In the genomic region with DNA sequence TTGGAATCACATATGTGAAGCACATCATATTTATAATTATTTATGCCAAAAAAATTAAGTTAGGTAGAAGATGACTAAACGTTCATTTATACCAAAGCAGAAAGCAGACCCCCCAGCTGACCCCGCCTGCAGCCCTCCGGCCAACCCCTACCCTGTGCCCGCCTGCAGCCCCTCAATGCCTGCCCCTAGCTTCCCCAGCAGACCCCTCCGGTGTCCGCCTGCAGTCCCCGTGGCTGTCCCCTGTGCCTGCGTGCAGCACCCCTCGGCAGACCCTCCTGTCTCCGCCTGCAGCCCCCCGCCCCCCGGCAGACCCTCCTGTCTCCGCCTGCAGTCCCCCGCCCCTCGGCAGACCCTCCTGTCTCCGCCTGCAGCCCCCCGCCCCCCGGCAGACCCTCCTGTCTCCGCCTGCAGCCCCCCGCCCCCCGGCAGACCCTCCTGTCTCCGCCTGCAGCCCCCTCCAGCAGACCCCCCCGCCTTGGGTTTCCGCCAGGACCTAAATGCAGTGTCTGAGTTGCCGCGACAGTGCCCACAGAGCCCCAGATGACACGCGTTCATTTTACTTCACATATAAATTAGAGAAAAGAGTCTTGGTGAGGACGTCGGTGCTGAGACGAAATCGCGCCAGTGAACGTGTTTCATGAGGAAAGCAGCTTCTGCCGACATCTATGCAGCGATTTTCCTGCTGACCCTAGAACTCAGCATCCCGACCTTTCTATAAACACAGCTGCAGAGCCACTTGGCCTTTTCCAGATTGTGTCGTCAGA, we compare ENCODE assay signal across 28 cellular contexts.
A peak's percentile ranks its signal among the peaks of the same experiment; 100 is the strongest.
DNase-seq lines count a peak whose midpoint lies in the region; ATAC-seq and TF ChIP-seq lines count a peak whose summit lies in the region.
"Had no signal": no experiment of that assay in that cellular context is flagged by ENCODE, and none has a peak within 500 bp of the region (broad histone marks: within the 10 kb centered on the region; RNA-seq: fewer than 3 reads in every experiment).

No MANE protein-coding gene starts in this region.

- peaks cover 12% of the 10 kb centered on the region for H3K36me3 Mint-ChIP-seq in activated naive CD8-positive, alpha-beta T cell treated with anti-CD3 and anti-CD28 coated beads, Interleukin-2, amount 10 ng/mL, durations not matched to agents 7 days and 5 days
- peaks cover 23% of the 10 kb centered on the region for H3K36me3 Mint-ChIP-seq in activated naive CD8-positive, alpha-beta T cell treated with anti-CD3 and anti-CD28 coated beads, Interleukin-2, amount 50 U/mL, for 24 hours (ENCODE audit: low read depth)

- H3K27ac Mint-ChIP-seq in activated naive CD8-positive, alpha-beta T cell treated with anti-CD3 and anti-CD28 coated beads, Interleukin-2, amount 10 ng/mL, durations not matched to agents 7 days and 5 days, result no peak overlapping the region
- H3K27ac Mint-ChIP-seq in activated naive CD8-positive, alpha-beta T cell treated with anti-CD3 and anti-CD28 coated beads, Interleukin-2, amount 50 U/mL, for 24 hours, result no peak overlapping the region
- H3K27ac Mint-ChIP-seq: activated CD4-positive, alpha-beta memory T cell treated with anti-CD3 and anti-CD28 coated beads, Interleukin-2, amount 10 ng/mL, durations not matched to agents 7 days and 5 days; activated naive CD4-positive, alpha-beta T cell treated with anti-CD3 and anti-CD28 coated beads, Interleukin-2, amount 50 U/mL, for 24 hours; effector memory CD8-positive, alpha-beta T cell; H9; nephron; stimulated activated memory B cell treated with anti-CD40 and anti-IgM and Interleukin-4, amounts not matched to agents 10 μg/mL and 1 μg/mL and 100 μg/mL, for 72 hours had no signal

- TF ChIP-seq EP300 in transverse colon (IDR thresholded peaks at IDR 0.05; ENCODE audit: low read depth), result no peak

- peaks cover 8% of the 10 kb centered on the region for H3K27me3 ChIP-seq in lower lobe of right lung (ENCODE audit: low read depth)
- H3K27me3 ChIP-seq in transverse colon, result peaks cover 9% of the 10 kb centered on the region
- H3K27me3 ChIP-seq: body of pancreas, testis had no signal

- H3K9me3 ChIP-seq in lower lobe of right lung, result no peaks in the 10 kb centered on the region
- H3K9me3 ChIP-seq in transverse colon, result no peaks in the 10 kb centered on the region
- H3K9me3 ChIP-seq: body of pancreas, esophagus muscularis mucosa, testis had no signal

- intact Hi-C loops in lower lobe of right lung (cut with DNase I), result no loop called here
- intact Hi-C loops in transverse colon (cut with DNase I; ENCODE audit: low total_unique reads), result no loop called here

- TF ChIP-seq POLR2A in transverse colon (IDR thresholded peaks at IDR 0.05), result no peak

- DNase-seq in activated naive CD8-positive, alpha-beta T cell treated with anti-CD3 and anti-CD28 coated beads, Interleukin-2, amount 10 ng/mL, durations not matched to agents 7 days and 5 days, result peak; percentile 10
- DNase-seq in activated naive CD8-positive, alpha-beta T cell treated with anti-CD3 and anti-CD28 coated beads, Interleukin-2, amount 50 U/mL, for 24 hours, result no peak
- DNase-seq in amniotic epithelial cell (ENCODE audit: low read depth) (peak; percentile 7), lower lobe of right lung (peak; percentile 31), transverse colon (peak; percentile 5), cerebellar cortex (ENCODE audit: low spot score) (no peak), NCI-H345 (lab: John Stamatoyannopoulos, UW) (no peak)
- no peak for DNase-seq in stimulated activated CD4-positive, alpha-beta T cell treated with anti-CD3 and anti-CD28 coated beads, Interleukin-2, amount 100 ng/mL, for 48 hours
- DNase-seq: activated CD4-positive, alpha-beta memory T cell treated with anti-CD3 and anti-CD28 coated beads, Interleukin-2, amount 10 ng/mL, durations not matched to agents 7 days and 5 days; activated CD4-positive, CD25-positive, alpha-beta regulatory T cell; CD4-positive, CD25-positive, alpha-beta regulatory T cell; DMS 273 treated with DMSO at 0.1 percent for 48 hours; effector memory CD8-positive, alpha-beta T cell; H9; kidney glomerular epithelial cell; NCI-H1105 treated with DMSO at 0.1 percent for 48 hours; NCI-H2029 treated with DMSO at 0.1 percent for 48 hours; NCI-H510A; stimulated activated CD4-positive, alpha-beta T cell treated with anti-CD3 and anti-CD28 coated beads, Interleukin-1b, Interleukin-23, amount 100 ng/mL, for 48 hours; T-helper 9 cell; testis had no signal

- in situ Hi-C loops in transverse colon (cut with MboI; ENCODE audit: low pct_ligation_motif_present in 1 of 4, low pct_unique_long_range_greater_than_20kb in 1 of 4, low sequenced_read_pairs in 3 of 4), result loop anchor here in 3 of 4 donors (5.0 to 10.0 kb wide), 2 partner anchors 155 to 157 kb away; no protein-coding TSS in a partner anchor

- H3K4me3 ChIP-seq in lower lobe of right lung (no peak overlapping the region), transverse colon (no peak overlapping the region)
- H3K4me3 ChIP-seq: body of pancreas, esophagus muscularis mucosa, skin epidermis, testis had no signal

- no peaks in the 10 kb centered on the region for H3K4me1 Mint-ChIP-seq in activated naive CD8-positive, alpha-beta T cell treated with anti-CD3 and anti-CD28 coated beads, Interleukin-2, amount 10 ng/mL, durations not matched to agents 7 days and 5 days
- peaks cover 5% of the 10 kb centered on the region for H3K4me1 Mint-ChIP-seq in activated naive CD8-positive, alpha-beta T cell treated with anti-CD3 and anti-CD28 coated beads, Interleukin-2, amount 50 U/mL, for 24 hours
- H3K4me1 Mint-ChIP-seq: activated CD4-positive, alpha-beta memory T cell treated with anti-CD3 and anti-CD28 coated beads, Interleukin-2, amount 10 ng/mL, durations not matched to agents 7 days and 5 days had no signal

- ATAC-seq in activated naive CD8-positive, alpha-beta T cell treated with anti-CD3 and anti-CD28 coated beads, Interleukin-2, amount 10 ng/mL, durations not matched to agents 7 days and 5 days (ENCODE audit: low read depth), result no peak
- no peak for ATAC-seq in activated naive CD8-positive, alpha-beta T cell treated with anti-CD3 and anti-CD28 coated beads, Interleukin-2, amount 50 U/mL, for 24 hours
- ATAC-seq in lower lobe of right lung, result no peak
- ATAC-seq: body of pancreas; effector memory CD8-positive, alpha-beta T cell; stimulated activated memory B cell treated with anti-CD40 and anti-IgM and Interleukin-4, amounts not matched to agents 10 μg/mL and 1 μg/mL and 100 μg/mL, for 72 hours had no signal

- POLR2A ChIA-PET in activated naive CD8-positive, alpha-beta T cell treated with anti-CD3 and anti-CD28 coated beads, Interleukin-2, amount 10 ng/mL, durations not matched to agents 7 days and 5 days (lab: Charles Lee), result interaction anchor here (0.5 kb wide), 1 partner anchor 64 kb away, joined by 5 read pairs; no protein-coding TSS in a partner anchor

- TF ChIP-seq CTCF in lower lobe of right lung (IDR thresholded peaks at IDR 0.05) (no peak), transverse colon (IDR thresholded peaks at IDR 0.05) (no peak)

- 71 to 77% methylated on average over 5 to 21 of the region's 38 CpGs for WGBS in transverse colon (ENCODE audit: low coverage in 1 of 2), 2 donors

- H3K4me1 ChIP-seq in lower lobe of right lung, result no peaks in the 10 kb centered on the region
- no peaks in the 10 kb centered on the region for H3K4me1 ChIP-seq in transverse colon
- H3K4me1 ChIP-seq: body of pancreas, testis had no signal

- no peak overlapping the region for H3K4me3 Mint-ChIP-seq in activated naive CD8-positive, alpha-beta T cell treated with anti-CD3 and anti-CD28 coated beads, Interleukin-2, amount 10 ng/mL, durations not matched to agents 7 days and 5 days
- no peak overlapping the region for H3K4me3 Mint-ChIP-seq in activated naive CD8-positive, alpha-beta T cell treated with anti-CD3 and anti-CD28 coated beads, Interleukin-2, amount 50 U/mL, for 24 hours
- H3K4me3 Mint-ChIP-seq: activated CD4-positive, alpha-beta memory T cell treated with anti-CD3 and anti-CD28 coated beads, Interleukin-2, amount 10 ng/mL, durations not matched to agents 7 days and 5 days; activated naive CD4-positive, alpha-beta T cell treated with anti-CD3 and anti-CD28 coated beads, Interleukin-2, amount 50 U/mL, for 24 hours; CD4-positive, CD25-positive, alpha-beta regulatory T cell; effector memory CD8-positive, alpha-beta T cell; H9; nephron; stimulated activated memory B cell treated with anti-CD40 and anti-IgM and Interleukin-4, amounts not matched to agents 10 μg/mL and 1 μg/mL and 100 μg/mL, for 72 hours had no signal

- no peaks in the 10 kb centered on the region for H3K27me3 Mint-ChIP-seq in activated naive CD8-positive, alpha-beta T cell treated with anti-CD3 and anti-CD28 coated beads, Interleukin-2, amount 10 ng/mL, durations not matched to agents 7 days and 5 days
- H3K27me3 Mint-ChIP-seq in activated naive CD8-positive, alpha-beta T cell treated with anti-CD3 and anti-CD28 coated beads, Interleukin-2, amount 50 U/mL, for 24 hours, result no peaks in the 10 kb centered on the region
- H3K27me3 Mint-ChIP-seq: activated naive CD4-positive, alpha-beta T cell treated with anti-CD3 and anti-CD28 coated beads, Interleukin-2, amount 50 U/mL, for 24 hours; CD4-positive, CD25-positive, alpha-beta regulatory T cell; stimulated activated memory B cell treated with anti-CD40 and anti-IgM and Interleukin-4, amounts not matched to agents 10 μg/mL and 1 μg/mL and 100 μg/mL, for 72 hours had no signal

- no peaks in the 10 kb centered on the region for H3K9me3 Mint-ChIP-seq in activated naive CD8-positive, alpha-beta T cell treated with anti-CD3 and anti-CD28 coated beads, Interleukin-2, amount 10 ng/mL, durations not matched to agents 7 days and 5 days
- H3K9me3 Mint-ChIP-seq in activated naive CD8-positive, alpha-beta T cell treated with anti-CD3 and anti-CD28 coated beads, Interleukin-2, amount 50 U/mL, for 24 hours, result no peaks in the 10 kb centered on the region
- H3K9me3 Mint-ChIP-seq: activated CD4-positive, alpha-beta memory T cell treated with anti-CD3 and anti-CD28 coated beads, Interleukin-2, amount 10 ng/mL, durations not matched to agents 7 days and 5 days; activated naive CD4-positive, alpha-beta T cell treated with anti-CD3 and anti-CD28 coated beads, Interleukin-2, amount 50 U/mL, for 24 hours; CD4-positive, CD25-positive, alpha-beta regulatory T cell; effector memory CD8-positive, alpha-beta T cell; nephron; stimulated activated memory B cell treated with anti-CD40 and anti-IgM and Interleukin-4, amounts not matched to agents 10 μg/mL and 1 μg/mL and 100 μg/mL, for 72 hours had no signal

- peaks cover 26% of the 10 kb centered on the region for H3K36me3 ChIP-seq in lower lobe of right lung
- H3K36me3 ChIP-seq in transverse colon, result no peaks in the 10 kb centered on the region

- H3K27ac ChIP-seq in lower lobe of right lung (no peak overlapping the region), transverse colon (no peak overlapping the region)
- H3K27ac ChIP-seq: body of pancreas, esophagus muscularis mucosa, HL-60, skin epidermis, testis had no signal

Comparison
In these comparisons a context has a peak if more than half of its experiments do, and no peak if none do; other contexts are left out.
1. DNase-seq: peak in activated naive CD8-positive, alpha-beta T cell treated with anti-CD3 and anti-CD28 coated beads, Interleukin-2, amount 10 ng/mL, durations not matched to agents 7 days and 5 days (single experiment), amniotic epithelial cell (single experiment), lower lobe of right lung (single experiment) and transverse colon (single experiment); none in activated naive CD8-positive, alpha-beta T cell treated with anti-CD3 and anti-CD28 coated beads, Interleukin-2, amount 50 U/mL, for 24 hours (single experiment), stimulated activated CD4-positive, alpha-beta T cell treated with anti-CD3 and anti-CD28 coated beads, Interleukin-2, amount 100 ng/mL, for 48 hours (0 of 2), cerebellar cortex (single experiment) and NCI-H345 (single experiment).